Comparison of ENCODE assay signal across 8 cellular contexts in the genomic region with DNA sequence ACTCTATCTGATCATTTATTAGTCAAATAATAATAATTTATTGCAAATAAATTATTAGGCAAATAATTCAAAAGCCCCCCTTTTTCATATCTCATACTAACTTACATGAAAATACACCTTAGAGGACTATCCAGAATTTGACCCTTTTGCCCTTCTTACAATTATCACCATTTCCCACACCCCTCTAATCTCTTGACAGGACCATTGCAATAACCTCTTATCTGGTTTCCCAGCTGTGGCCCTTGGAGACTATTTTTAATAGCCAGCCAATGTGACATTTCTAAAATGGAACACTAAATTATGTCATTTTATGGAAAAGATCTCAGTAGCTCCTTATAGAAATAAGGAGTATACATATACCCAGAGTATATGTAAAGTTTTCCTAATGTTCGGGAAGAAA.
"Had no signal": no experiment of that assay in that cellular context is flagged by ENCODE, and none has a peak within 500 bp of the region (broad histone marks: within the 10 kb centered on the region; RNA-seq: fewer than 3 reads in every experiment).

No MANE protein-coding gene starts in this region.

- H3K4me3 ChIP-seq: GM23338 had no signal

- H3K4me2 ChIP-seq: GM23338 had no signal

- FAIRE-seq: H1, H54, HepG2, HTR-8/SVneo had no signal

- H2AFZ ChIP-seq: GM23338 had no signal

- ATAC-seq: GM23338, HepG2 had no signal

- DNase-seq: H9, HCEC 1CT, KG1 had no signal
